Comparison of ENCODE assay signal across 25 cellular contexts in the genomic region with DNA sequence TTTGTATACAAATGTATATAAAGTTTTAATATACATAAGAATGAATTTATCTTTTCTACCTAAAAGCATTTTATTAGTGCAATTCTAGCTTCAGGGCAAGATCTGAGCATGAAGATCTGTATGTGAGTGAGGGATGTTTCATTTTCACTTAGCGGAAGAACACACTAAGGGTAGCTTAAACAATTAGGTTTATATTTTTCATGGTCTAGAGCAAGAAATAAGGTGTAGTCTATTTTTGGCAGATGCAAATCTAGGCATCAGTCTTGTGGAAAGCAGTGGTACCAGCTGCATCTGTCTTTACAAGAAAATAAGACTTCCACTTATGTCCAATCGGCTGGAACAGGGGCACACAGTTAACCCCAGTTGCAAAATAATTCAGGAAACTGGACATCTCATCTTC.
"Had no signal": no experiment of that assay in that cellular context is flagged by ENCODE, and none has a peak within 500 bp of the region (broad histone marks: within the 10 kb centered on the region; RNA-seq: fewer than 3 reads in every experiment).

No MANE protein-coding gene starts in this region.

- ATAC-seq: heart left ventricle; naive thymus-derived CD8-positive, alpha-beta T cell; stimulated activated naive CD8-positive, alpha-beta T cell treated with anti-CD3 and anti-CD28 coated beads, Interleukin-15, Interleukin-2, amounts not matched to agents 100 U/mL and 50 U/mL, for 24 hours had no signal

- H3K4me3 ChIP-seq: coronary artery, dorsolateral prefrontal cortex, heart left ventricle, right atrium auricular region, testis, transverse colon had no signal

- H3K27me3 ChIP-seq: brain microvascular endothelial cell, dorsolateral prefrontal cortex, heart left ventricle, right atrium auricular region, testis, transverse colon had no signal

- DNase-seq: activated CD4-positive, alpha-beta memory T cell treated with anti-CD3 and anti-CD28 coated beads, Interleukin-2, amount 10 ng/mL, durations not matched to agents 7 days and 5 days; activated CD4-positive, alpha-beta T cell treated with anti-CD3 and anti-CD28 coated beads, Interleukin-2, amount 10 ng/mL, durations not matched to agents 24 days and 14 days; activated CD4-positive, CD25-positive, alpha-beta regulatory T cell treated with anti-CD3 and anti-CD28 coated beads, Interleukin-2, amount 50 U/mL, for 72 hours; activated CD8-positive, alpha-beta memory T cell treated with anti-CD3 and anti-CD28 coated beads, Interleukin-2, amount 50 U/mL, for 48 hours; activated gamma-delta T cell; activated naive CD4-positive, alpha-beta T cell treated with anti-CD3 and anti-CD28 coated beads, Interleukin-2, amount 50 U/mL, for 16 hours; activated T-cell treated with anti-CD3 and anti-CD28 coated beads, Interleukin-2, amount 50 U/mL, for 24 hours; amniotic stem cell; brain microvascular endothelial cell; dorsolateral prefrontal cortex; effector memory CD4-positive, alpha-beta T cell; erythroblast; foreskin fibroblast; heart left ventricle; hypothalamus; immature natural killer cell; midbrain; naive thymus-derived CD8-positive, alpha-beta T cell; nucleus accumbens; stimulated activated naive CD8-positive, alpha-beta T cell treated with anti-CD3 and anti-CD28 coated beads, Interleukin-15, Interleukin-2, amounts not matched to agents 100 U/mL and 50 U/mL, for 24 hours; testis; transverse colon had no signal

- H3K36me3 ChIP-seq: brain microvascular endothelial cell, heart left ventricle, right atrium auricular region, transverse colon had no signal

- H3K9me3 ChIP-seq: right atrium auricular region, testis, transverse colon had no signal

- H3K27ac ChIP-seq: brain microvascular endothelial cell, coronary artery, dorsolateral prefrontal cortex, heart left ventricle, right atrium auricular region, testis, transverse colon, VCaP had no signal

- H3K4me1 ChIP-seq: heart left ventricle, right atrium auricular region, testis, transverse colon had no signal
